Comparison of ENCODE assay signal across 12 cellular contexts in the genomic region with DNA sequence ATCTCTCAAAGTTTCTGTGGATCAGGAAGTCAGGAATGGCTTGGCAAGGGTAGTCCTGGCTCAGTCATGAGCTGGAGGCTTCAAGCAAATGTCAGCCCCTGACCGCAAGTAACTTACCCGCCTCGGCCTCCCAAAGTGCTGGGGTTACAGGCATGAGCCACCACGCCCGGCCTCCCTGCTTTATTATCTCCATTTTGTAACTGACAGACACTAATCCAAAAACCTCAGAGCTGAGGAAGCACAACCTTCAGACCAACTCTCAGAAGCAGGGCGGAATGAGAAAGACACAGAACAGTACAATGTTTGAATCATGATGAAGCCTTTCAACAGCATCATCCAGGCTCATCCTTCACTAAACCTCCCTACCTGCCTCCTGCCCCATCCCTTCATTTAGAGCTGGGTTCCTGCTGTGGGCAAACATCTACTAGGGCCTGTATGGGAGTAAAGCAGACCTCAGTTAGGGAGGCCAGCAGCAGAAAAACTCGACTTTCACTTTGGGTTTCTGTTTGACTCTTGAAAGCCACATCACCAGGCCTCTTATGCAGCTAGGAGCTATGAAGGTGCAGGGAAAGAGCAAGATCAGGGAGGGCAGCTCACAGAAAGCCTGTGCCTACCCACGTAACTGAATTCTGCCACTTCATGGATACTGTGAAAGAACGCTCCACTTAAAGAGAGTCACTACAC.
DNase-seq lines count a peak whose midpoint lies in the region; ATAC-seq, FAIRE-seq and TF ChIP-seq lines count a peak whose summit lies in the region.
"Had no signal": no experiment of that assay in that cellular context is flagged by ENCODE, and none has a peak within 500 bp of the region (broad histone marks: within the 10 kb centered on the region; RNA-seq: fewer than 3 reads in every experiment).

No MANE protein-coding gene starts in this region.

- H3K36me3 ChIP-seq in colonic mucosa, result no peaks in the 10 kb centered on the region

- TF ChIP-seq POLR2A in GM12891 (IDR thresholded peaks at IDR 0.05; ENCODE audit: low read depth, low read length), result no peak

- no peak overlapping the region for H3K27ac ChIP-seq in colonic mucosa
- H3K27ac ChIP-seq: SK-N-MC had no signal

- intact Hi-C loops in colonic mucosa (cut with DNase I), result no loop called here

- no peak overlapping the region for H3K4me3 ChIP-seq in colonic mucosa
- H3K4me3 ChIP-seq: SK-N-MC had no signal

- CTCF ChIA-PET in activated CD4-positive, alpha-beta memory T cell treated with anti-CD3 and anti-CD28 coated beads, Interleukin-2, amount 10 ng/mL, durations not matched to agents 7 days and 5 days (lab: Charles Lee), result interaction anchor here (2.0 kb wide), 1 partner anchor 41 kb away, joined by 9 read pairs; no protein-coding TSS in a partner anchor

- no peaks in the 10 kb centered on the region for H3K9me3 ChIP-seq in colonic mucosa

- TF ChIP-seq CTCF in colonic mucosa (IDR thresholded peaks at IDR 0.05), result no peak

- peak overlapping the region; percentile 51 for H3K27ac Mint-ChIP-seq in activated CD4-positive, alpha-beta memory T cell treated with anti-CD3 and anti-CD28 coated beads, Interleukin-2, amount 10 ng/mL, durations not matched to agents 7 days and 5 days

- peaks cover 27% of the 10 kb centered on the region for H3K4me1 Mint-ChIP-seq in activated CD4-positive, alpha-beta memory T cell treated with anti-CD3 and anti-CD28 coated beads, Interleukin-2, amount 10 ng/mL, durations not matched to agents 7 days and 5 days

- peaks cover 19% of the 10 kb centered on the region for H3K27me3 Mint-ChIP-seq in activated CD4-positive, alpha-beta memory T cell treated with anti-CD3 and anti-CD28 coated beads, Interleukin-2, amount 10 ng/mL, durations not matched to agents 7 days and 5 days

- H3K4me1 ChIP-seq in colonic mucosa, result no peaks in the 10 kb centered on the region

- H3K36me3 Mint-ChIP-seq in activated CD4-positive, alpha-beta memory T cell treated with anti-CD3 and anti-CD28 coated beads, Interleukin-2, amount 10 ng/mL, durations not matched to agents 7 days and 5 days (ENCODE audit: low read depth), result no peaks in the 10 kb centered on the region

- DNase-seq in GM12891 (ENCODE audit: insufficient read length, low spot score), result peak; percentile 65
- DNase-seq in GM19240 (ENCODE audit: insufficient read length, low spot score), result peak; percentile 64
- peak; percentile 44 for DNase-seq in activated CD4-positive, alpha-beta memory T cell treated with anti-CD3 and anti-CD28 coated beads, Interleukin-2, amount 10 ng/mL, durations not matched to agents 7 days and 5 days
- no peak for DNase-seq in HT-29 (ENCODE audit: low spot score)
- no peak for DNase-seq in colonic mucosa
- DNase-seq in COLO829 (ENCODE audit: low spot score), result no peak
- DNase-seq in NCI-H1092 treated with DMSO at 0.1 percent for 48 hours (lab: John Stamatoyannopoulos, UW), result no peak
- DNase-seq: midbrain, NCI-H1436 treated with DMSO at 0.1 percent for 48 hours had no signal

- FAIRE-seq in GM12891 (lab: Jason Lieb, UNC), result peak; percentile 83
- FAIRE-seq: H54 had no signal

- H3K4me3 Mint-ChIP-seq in activated CD4-positive, alpha-beta memory T cell treated with anti-CD3 and anti-CD28 coated beads, Interleukin-2, amount 10 ng/mL, durations not matched to agents 7 days and 5 days, result no peak overlapping the region

- H3K27me3 ChIP-seq in colonic mucosa, result no peaks in the 10 kb centered on the region

- no peak overlapping the region for H3K9ac ChIP-seq in colonic mucosa (ENCODE audit: low read depth in 2 of 2, low read length in 2 of 2)

- ATAC-seq in HG02943 (IDR thresholded peaks at IDR 0.05; ENCODE audit: low read depth, unreplicated experiment), result peak; percentile 93

- POLR2A ChIA-PET in activated CD4-positive, alpha-beta memory T cell treated with anti-CD3 and anti-CD28 coated beads, Interleukin-2, amount 10 ng/mL, durations not matched to agents 7 days and 5 days (lab: Charles Lee), result interaction anchor here (0.7 to 1.3 kb wide), 4 partner anchors 13 to 57 kb away, joined by 3 to 5 read pairs (median 3); no protein-coding TSS in a partner anchor

- no peaks in the 10 kb centered on the region for H3K9me3 Mint-ChIP-seq in activated CD4-positive, alpha-beta memory T cell treated with anti-CD3 and anti-CD28 coated beads, Interleukin-2, amount 10 ng/mL, durations not matched to agents 7 days and 5 days

TF ChIP-seq in GM12891, 5 proteins besides CTCF, POLR2A, EP300 and RAD21:
- no peak for TF ChIP-seq POU2F2 (IDR thresholded peaks at IDR 0.05; ENCODE audit: low read depth, low read length)
- TF ChIP-seq POLR2AphosphoS5 (IDR thresholded peaks at IDR 0.05; ENCODE audit: low read depth, low read length), result no peak
- no peak for TF ChIP-seq TAF1 (IDR thresholded peaks at IDR 0.05; ENCODE audit: low read depth, low read length)
- no peak for TF ChIP-seq SPI1 (IDR thresholded peaks at IDR 0.05; ENCODE audit: low read depth, low read length)
- no peak for TF ChIP-seq PAX5 (IDR thresholded peaks at IDR 0.05; ENCODE audit: insufficient read depth, low read length, severe bottlenecking)

Comparison
In these comparisons a context has a peak if more than half of its experiments do, and no peak if none do; other contexts are left out.
1. DNase-seq: peak in GM12891 (single experiment), GM19240 (single experiment) and activated CD4-positive, alpha-beta memory T cell treated with anti-CD3 and anti-CD28 coated beads, Interleukin-2, amount 10 ng/mL, durations not matched to agents 7 days and 5 days (single experiment); none in HT-29 (single experiment), colonic mucosa (single experiment), COLO829 (single experiment) and NCI-H1092 treated with DMSO at 0.1 percent for 48 hours (single experiment).